ENCODE assay signal across 19 cellular contexts in the genomic region with DNA sequence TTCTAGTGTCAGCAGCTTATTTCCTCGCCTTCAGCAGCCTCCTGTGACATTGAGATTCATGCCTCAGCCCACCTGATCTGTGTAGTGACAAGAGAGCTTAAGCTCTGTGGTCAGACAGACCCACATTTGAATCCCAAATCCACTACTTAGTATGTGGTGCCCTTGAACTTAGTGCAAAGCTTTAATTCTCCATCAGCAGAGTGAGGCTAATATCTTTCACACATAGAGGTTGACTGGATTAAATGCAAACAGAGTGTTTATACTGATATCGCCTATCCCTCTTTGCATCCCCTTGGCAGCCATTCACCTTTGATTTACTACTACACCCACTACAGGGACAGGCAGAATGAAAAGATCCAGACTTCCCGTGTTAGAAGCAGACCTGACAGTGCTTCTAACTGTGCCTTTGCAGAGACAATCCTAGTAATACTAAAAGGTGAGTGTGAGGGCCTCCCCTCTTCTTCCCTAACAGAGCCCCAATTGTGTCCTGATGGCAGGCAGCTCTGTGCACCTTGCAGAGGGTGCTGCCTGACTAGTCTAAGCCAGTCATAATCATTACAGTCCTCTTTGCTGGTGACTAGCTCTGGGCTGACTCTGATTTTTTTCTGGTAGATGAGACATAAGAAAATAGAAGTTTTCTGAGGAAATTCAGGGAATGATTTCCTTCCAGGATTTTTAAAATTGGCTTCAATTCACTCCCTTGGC.
DNase-seq lines count a peak whose midpoint lies in the region; ATAC-seq and TF ChIP-seq lines count a peak whose summit lies in the region.
"Had no signal": no experiment of that assay in that cellular context is flagged by ENCODE, and none has a peak within 500 bp of the region (broad histone marks: within the 10 kb centered on the region; RNA-seq: fewer than 3 reads in every experiment).

No MANE protein-coding gene starts in this region.

- H3K4me2 ChIP-seq in OCI-LY7 (ENCODE audit: low read length) = peak overlapping the region; percentile 36

- POLR2A ChIA-PET in OCI-LY7 (lab: Charles Lee) = interaction anchor here (1.0 to 2.1 kb wide), 2 partner anchors 8 to 11 kb away, joined by 3 to 6 read pairs; no protein-coding TSS in a partner anchor

- H3K9ac ChIP-seq in iPS-18a (ENCODE audit: low read length) = no peak overlapping the region

- H3K4me3 ChIP-seq in OCI-LY7 (ENCODE audit: low read depth, low read length, poor library complexity, severe bottlenecking) = no peak overlapping the region
- peak overlapping the region; percentile 14 for H3K4me3 ChIP-seq in iPS-18a (ENCODE audit: low read length)
- H3K4me3 ChIP-seq: Peyer's patch, thyroid gland had no signal

- no TSS peak for BruUV-seq in OCI-LY7 (replicated peaks; lab: Mats Ljungman, UMichigan)

- no peaks in the 10 kb centered on the region for H3K9me2 ChIP-seq in OCI-LY7 (ENCODE audit: insufficient read depth, low read length)

- intact Hi-C loops in OCI-LY7 (cut with micrococcal nuclease; ENCODE audit: unreplicated experiment) = no loop called here

- H3K9me3 ChIP-seq in OCI-LY7 (ENCODE audit: low read length) = no peaks in the 10 kb centered on the region
- H3K9me3 ChIP-seq in iPS-18a (ENCODE audit: control insufficient read depth, low read depth, low read length) = no peaks in the 10 kb centered on the region
- H3K9me3 ChIP-seq: BE2C, Peyer's patch, thyroid gland had no signal

- ATAC-seq in GM18505 (IDR thresholded peaks at IDR 0.05; ENCODE audit: unreplicated experiment) = peak; percentile 37
- ATAC-seq in HG02885 (IDR thresholded peaks at IDR 0.05; ENCODE audit: poor library complexity, unreplicated experiment) = peak; percentile 36
- no peak for ATAC-seq in HG02678 (IDR thresholded peaks at IDR 0.05; ENCODE audit: unreplicated experiment)
- ATAC-seq: activated T-helper 17 cell treated with anti-CD3 and anti-CD28 coated beads, Interleukin-2, amount 50 U/mL, for 72 hours; effector memory CD8-positive, alpha-beta T cell had no signal

- H3K36me3 ChIP-seq in OCI-LY7 (ENCODE audit: insufficient read depth, low read length) = no peaks in the 10 kb centered on the region
- H3K36me3 ChIP-seq in iPS-18a (ENCODE audit: control insufficient read depth, low read depth, low read length) = no peaks in the 10 kb centered on the region
- H3K36me3 ChIP-seq: BE2C, Peyer's patch, thyroid gland had no signal

- CTCF ChIA-PET in OCI-LY7 (lab: Charles Lee; ENCODE audit: unreplicated experiment) = no interaction called here

- H3K4me1 ChIP-seq in OCI-LY7 (ENCODE audit: insufficient read depth, low read length, poor library complexity, severe bottlenecking) = peaks cover 18% of the 10 kb centered on the region
- H3K4me1 ChIP-seq in iPS-18a (ENCODE audit: control insufficient read depth, low read depth, low read length) = peaks cover 18% of the 10 kb centered on the region
- H3K4me1 ChIP-seq: BE2C, Peyer's patch, thyroid gland had no signal

- no peaks in the 10 kb centered on the region for H3K27me3 ChIP-seq in iPS-18a (ENCODE audit: control insufficient read depth, insufficient read depth, low read length)
- H3K27me3 ChIP-seq: BE2C, Peyer's patch, thyroid gland had no signal

- no peak overlapping the region for H3K27ac ChIP-seq in OCI-LY7 (ENCODE audit: low read depth, low read length, poor library complexity, severe bottlenecking)
- H3K27ac ChIP-seq in iPS-18a (ENCODE audit: low read length) = no peak overlapping the region
- H3K27ac ChIP-seq: Peyer's patch, thyroid gland, VCaP had no signal

- H4K20me1 ChIP-seq in OCI-LY7 (ENCODE audit: insufficient read depth, low read length) = no peaks in the 10 kb centered on the region

- no peak for TF ChIP-seq POLR2A in GM18505 (IDR thresholded peaks at IDR 0.05; ENCODE audit: borderline replicate concordance, extremely low read depth, insufficient read depth, insufficient read length)

- no peaks in the 10 kb centered on the region for H3K79me2 ChIP-seq in OCI-LY7 (ENCODE audit: insufficient read depth, low read depth, low read length)

- peak; percentile 6 for DNase-seq in OCI-LY7 (ENCODE audit: low spot score)
- no peak for DNase-seq in stimulated activated CD4-positive, alpha-beta T cell treated with anti-CD3 and anti-CD28 coated beads, Interleukin-4, amount 100 ng/mL, for 24 hours
- DNase-seq in glomerular visceral epithelial cell (ENCODE audit: extremely low spot score) = no peak
- no peak for DNase-seq in NCI-H2196 treated with DMSO at 0.1 percent for 48 hours (lab: John Stamatoyannopoulos, UW; ENCODE audit: unreplicated experiment)
- DNase-seq: activated CD4-positive, alpha-beta memory T cell treated with anti-CD3 and anti-CD28 coated beads, Interleukin-2, amount 10 ng/mL, durations not matched to agents 7 days and 5 days; amygdala; BE2C; cerebellar nuclear complex; DMS153; effector memory CD8-positive, alpha-beta T cell; NCI-H2029 treated with DMSO at 0.1 percent for 48 hours; Peyer's patch; thyroid gland had no signal

- peak overlapping the region; percentile 62; the same call in 1 of the 2 replicates for H2AFZ ChIP-seq in OCI-LY7 (ENCODE audit: low read length)

- TF ChIP-seq CTCF in OCI-LY7 (conservative IDR thresholded peaks at IDR 0.05; ENCODE audit: low read length) = no peak
